Comparison of ENCODE assay signal across 24 cellular contexts in the genomic region with DNA sequence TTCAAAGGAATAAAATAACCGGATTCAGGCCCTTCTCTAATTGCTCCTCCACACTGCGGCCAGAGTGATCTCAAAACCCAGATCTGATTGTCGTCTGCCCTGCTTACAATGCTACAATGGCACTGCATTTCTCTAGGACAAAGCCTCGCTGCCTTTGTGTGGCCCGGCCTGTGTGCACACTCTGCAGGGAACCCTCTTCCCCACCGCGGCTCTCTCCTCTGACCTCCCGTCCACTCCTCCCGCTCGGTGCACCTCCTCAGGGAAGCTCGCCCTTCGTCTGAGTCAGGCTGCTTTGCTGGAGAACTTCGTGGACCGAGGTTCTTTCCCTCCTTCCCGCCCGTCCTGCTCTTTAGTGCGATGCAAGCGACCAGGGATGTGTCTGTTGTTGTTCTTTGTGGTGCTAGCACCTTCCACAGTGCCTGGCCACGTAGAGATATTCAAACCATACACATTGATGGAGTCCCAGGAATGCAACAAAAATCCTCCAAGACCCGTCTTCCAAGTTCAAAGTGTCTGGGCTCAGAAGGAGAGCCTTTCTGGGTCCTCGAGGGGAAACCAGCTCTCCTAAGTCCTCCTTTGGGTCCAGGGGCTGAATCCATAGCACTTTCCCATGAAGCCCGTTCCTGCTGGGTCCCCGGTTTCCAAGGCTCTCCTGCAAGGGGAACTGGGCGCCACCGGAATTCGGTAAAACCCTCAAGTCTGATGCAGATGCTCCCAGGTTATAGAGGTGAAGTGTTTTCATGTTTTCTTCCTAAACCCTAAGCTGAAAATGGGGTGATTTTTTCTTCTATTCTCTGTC.
"Had no signal": no experiment of that assay in that cellular context is flagged by ENCODE, and none has a peak within 500 bp of the region (broad histone marks: within the 10 kb centered on the region; RNA-seq: fewer than 3 reads in every experiment).

No MANE protein-coding gene starts in this region.

- H3K4me3 Mint-ChIP-seq: activated T-cell treated with anti-CD3 and anti-CD28 coated beads, Interleukin-2, amount 50 U/mL, for 72 hours; naive thymus-derived CD8-positive, alpha-beta T cell; T-helper 1 cell treated with Interleukin-12 subunit alpha and Interleukin-12 subunit beta and Interleukin-4 antibody, amounts not matched to agents 30 μg/mL and 1 μg/mL, for 36 hours had no signal

- H3K4me1 ChIP-seq: breast epithelium, testis, upper lobe of left lung had no signal

- DNase-seq: activated CD4-positive, alpha-beta T cell treated with anti-CD3 and anti-CD28 coated beads, Interleukin-2, amount 50 U/mL, for 1 hour; activated CD8-positive, alpha-beta memory T cell treated with anti-CD3 and anti-CD28 coated beads, Interleukin-2, amount 50 U/mL, for 4 hours; activated gamma-delta T cell treated with Interleukin-2 at 50 U/mL for 16 hours; activated T-cell treated with anti-CD3 and anti-CD28 coated beads, Interleukin-2, amount 50 U/mL, for 72 hours; adrenal gland; cortex of kidney; effector CD8-positive, alpha-beta T cell; esophagus squamous epithelium; heart right ventricle; left cardiac atrium; mesendoderm; naive thymus-derived CD8-positive, alpha-beta T cell; nucleus accumbens; posterior cingulate gyrus; small intestine; stimulated activated CD4-positive, alpha-beta T cell treated with anti-CD3 and anti-CD28 coated beads, Interleukin-15, amount 100 ng/mL, for 24 hours; stimulated activated CD4-positive, alpha-beta T cell treated with anti-CD3 and anti-CD28 coated beads, Interleukin-2, amount 100 ng/mL, for 48 hours; testis; upper lobe of left lung had no signal

- ATAC-seq: activated CD4-positive, CD25-positive, alpha-beta regulatory T cell treated with anti-CD3 and anti-CD28 coated beads, Interleukin-2, amount 50 U/mL, for 24 hours; activated naive CD4-positive, alpha-beta T cell treated with anti-CD3 and anti-CD28 coated beads, Interleukin-2, amount 50 U/mL, for 72 hours; activated T-cell treated with anti-CD3 and anti-CD28 coated beads, Interleukin-2, amount 50 U/mL, for 72 hours; heart right ventricle; left cardiac atrium; naive thymus-derived CD8-positive, alpha-beta T cell had no signal

- H3K27ac ChIP-seq: adrenal gland, breast epithelium, esophagus squamous epithelium, heart right ventricle, testis, upper lobe of left lung had no signal

- H3K4me3 ChIP-seq: adrenal gland, breast epithelium, esophagus squamous epithelium, heart right ventricle, testis, upper lobe of left lung had no signal

- H3K27ac Mint-ChIP-seq: activated naive CD4-positive, alpha-beta T cell treated with anti-CD3 and anti-CD28 coated beads, Interleukin-2, amount 50 U/mL, for 72 hours; activated T-cell treated with anti-CD3 and anti-CD28 coated beads, Interleukin-2, amount 50 U/mL, for 72 hours; naive thymus-derived CD8-positive, alpha-beta T cell; T-helper 1 cell treated with Interleukin-12 subunit alpha and Interleukin-12 subunit beta and Interleukin-4 antibody, amounts not matched to agents 30 μg/mL and 1 μg/mL, for 36 hours had no signal

- H3K27me3 ChIP-seq: adrenal gland, breast epithelium, heart right ventricle, testis, upper lobe of left lung had no signal

- FAIRE-seq: astrocyte, small intestine had no signal

- H3K9me3 ChIP-seq: adrenal gland, testis, upper lobe of left lung had no signal

- H3K27me3 Mint-ChIP-seq: naive thymus-derived CD8-positive, alpha-beta T cell had no signal

- H3K36me3 ChIP-seq: adrenal gland, breast epithelium, esophagus squamous epithelium, heart right ventricle, upper lobe of left lung had no signal
